ENCODE assay signal across 2 cellular contexts in the genomic region with DNA sequence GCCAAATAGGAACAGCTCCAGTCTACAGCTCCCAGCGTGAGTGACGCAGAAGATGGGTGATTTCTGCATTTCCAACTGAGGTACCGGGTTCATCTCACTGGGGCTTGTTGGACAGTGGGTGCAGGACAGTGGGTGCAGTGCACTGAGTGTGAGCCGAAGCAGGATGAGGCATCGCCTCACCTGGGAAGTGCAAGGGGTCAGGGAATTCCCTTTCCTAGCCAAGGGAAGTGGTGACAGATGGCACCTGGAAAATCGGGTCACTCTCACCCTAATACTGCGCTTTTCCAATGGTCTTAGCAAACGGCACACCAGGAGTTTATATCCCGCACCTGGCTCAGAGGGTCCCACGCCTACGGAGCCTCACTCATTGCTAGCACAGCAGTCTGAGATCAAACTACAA. TPM values are rescaled to one million over a fixed set of nuclear protein-coding genes. Genes with fewer than 3 reads are reported as not detected.
"Had no signal": no experiment of that assay in that cellular context is flagged by ENCODE, and none has a peak within 500 bp of the region (broad histone marks: within the 10 kb centered on the region; RNA-seq: fewer than 3 reads in every experiment).

No MANE protein-coding gene starts in this region.

RNA-seq across cellular contexts. Expression of a gene that starts 56.7 kb away (rescaled TPM):
- total RNA-seq: G401, GM12878 had no signal
- polyA plus RNA-seq: GM12878 had no signal
